13 cellular contexts compared by ENCODE assay signal in genomic region chr14:68969278-68969677, GRCh38. TPM values are rescaled to one million over a fixed set of nuclear protein-coding genes. Genes with fewer than 3 reads are reported as not detected.
DNase-seq lines count a peak whose midpoint lies in the region; ATAC-seq and TF ChIP-seq lines count a peak whose summit lies in the region.
"Had no signal": no experiment of that assay in that cellular context is flagged by ENCODE, and none has a peak within 500 bp of the region (broad histone marks: within the 10 kb centered on the region; RNA-seq: fewer than 3 reads in every experiment).

No MANE protein-coding gene starts in this region.

- H3K9me3 Mint-ChIP-seq in CD8-positive, alpha-beta memory T cell, result no peaks in the 10 kb centered on the region
- H3K9me3 Mint-ChIP-seq in CD14-positive monocyte, result peaks cover 10 to 13% (median 11%) of the 10 kb centered on the region in 7 donors
- H3K9me3 Mint-ChIP-seq in glutamatergic neuron (ENCODE audit: unreplicated experiment), result no peaks in the 10 kb centered on the region

- TF ChIP-seq CTCF in WI38 (IDR thresholded peaks at IDR 0.05; ENCODE audit: low read depth, low read length), result no peak
- TF ChIP-seq CTCF in esophagus muscularis mucosa (IDR thresholded peaks at IDR 0.05), result no peak
- TF ChIP-seq CTCF in CD14-positive monocyte (IDR thresholded peaks at IDR 0.05), result no peak
- TF ChIP-seq CTCF in glutamatergic neuron (IDR thresholded peaks at IDR 0.05; ENCODE audit: partially characterized antibody, unreplicated experiment), result no peak

- peaks cover 44 to 57% (median 53%) of the 10 kb centered on the region in 3 donors for H3K4me1 Mint-ChIP-seq in CD8-positive, alpha-beta memory T cell
- peaks cover 49% of the 10 kb centered on the region for H3K4me1 Mint-ChIP-seq in CD14-positive monocyte
- peaks cover 19% of the 10 kb centered on the region for H3K4me1 Mint-ChIP-seq in glutamatergic neuron (ENCODE audit: low read depth, unreplicated experiment)

- H3K9me3 ChIP-seq in CD8-positive, alpha-beta memory T cell (ENCODE audit: low read length), result no peaks in the 10 kb centered on the region
- H3K9me3 ChIP-seq in esophagus muscularis mucosa, result no peaks in the 10 kb centered on the region

- no peak for DNase-seq in CD8-positive, alpha-beta memory T cell
- DNase-seq in esophagus muscularis mucosa (ENCODE audit: extremely low spot score) (no peak), sciatic nerve (ENCODE audit: low spot score) (no peak), NCI-H510A (lab: John Stamatoyannopoulos, UW) (no peak), CD14-positive monocyte (ENCODE audit: low spot score) (no peak), glutamatergic neuron (no peak)
- DNase-seq: naive B cell; NCI-H1436 treated with DMSO at 0.1 percent for 48 hours; NK-92 treated with Interleukin-12 subunit alpha and Interleukin-12 subunit beta, amount 100 ng/mL, for 24 hours; stimulated activated CD4-positive, alpha-beta T cell treated with anti-CD3 and anti-CD28 coated beads, Interleukin-4, amount 100 ng/mL, for 4 hours had no signal

- TF ChIP-seq POLR2A in esophagus muscularis mucosa (IDR thresholded peaks at IDR 0.05; ENCODE audit: low read depth), result no peak

- peaks cover 0 to 3% (median 0%) of the 10 kb centered on the region in 3 donors for H3K36me3 Mint-ChIP-seq in CD8-positive, alpha-beta memory T cell
- peaks cover 28 to 55% of the 10 kb centered on the region in 2 donors for H3K36me3 Mint-ChIP-seq in CD14-positive monocyte
- H3K36me3 Mint-ChIP-seq in glutamatergic neuron (ENCODE audit: unreplicated experiment), result no peaks in the 10 kb centered on the region
- H3K36me3 Mint-ChIP-seq: naive B cell had no signal

- peaks cover 79% of the 10 kb centered on the region for H3K4me1 ChIP-seq in CD8-positive, alpha-beta memory T cell (ENCODE audit: insufficient read depth, low read length)
- H3K4me1 ChIP-seq in esophagus muscularis mucosa, result peaks cover 81 to 100% (median 100%) of the 10 kb centered on the region in 4 donors

- H3K27me3 Mint-ChIP-seq in CD8-positive, alpha-beta memory T cell, result no peaks in the 10 kb centered on the region
- H3K27me3 Mint-ChIP-seq in CD14-positive monocyte (ENCODE audit: low read depth in 3 of 3), result no peaks in the 10 kb centered on the region
- H3K27me3 Mint-ChIP-seq in glutamatergic neuron (ENCODE audit: unreplicated experiment), result peaks cover 4% of the 10 kb centered on the region

- intact Hi-C loops in esophagus muscularis mucosa (cut with DNase I) (no loop called here), sciatic nerve (cut with DNase I) (no loop called here), CD14-positive monocyte (cut with micrococcal nuclease) (no loop called here)

- POLR2A ChIA-PET in CD8-positive, alpha-beta memory T cell (lab: Charles Lee), result interaction anchor here (0.6 kb wide), 1 partner anchor 791 kb away, joined by 3 read pairs; no protein-coding TSS in a partner anchor

- CTCF ChIA-PET in CD8-positive, alpha-beta memory T cell (lab: Charles Lee), result no interaction called here

- peak overlapping the region in 7 of 8 donors; percentile 51 to 96 (median 93) for H3K27ac Mint-ChIP-seq in CD8-positive, alpha-beta memory T cell
- H3K27ac Mint-ChIP-seq in CD14-positive monocyte (peak overlapping the region in 2 of 7 donors; percentile 17 to 65), glutamatergic neuron (ENCODE audit: unreplicated experiment) (no peak overlapping the region)

- WGBS in esophagus muscularis mucosa, result 24% methylated on average over 7 of the region's 8 CpGs

- H3K27me3 ChIP-seq in CD8-positive, alpha-beta memory T cell (ENCODE audit: insufficient read depth, low read length, poor library complexity, severe bottlenecking), result no peaks in the 10 kb centered on the region
- no peaks in the 10 kb centered on the region for H3K27me3 ChIP-seq in esophagus muscularis mucosa

- ATAC-seq in sciatic nerve, result peak; percentile 31
- ATAC-seq in HG03045 (IDR thresholded peaks at IDR 0.05; ENCODE audit: unreplicated experiment), result no peak

- H3K36me3 ChIP-seq in CD8-positive, alpha-beta memory T cell (ENCODE audit: insufficient read depth, low read length), result no peaks in the 10 kb centered on the region
- peaks cover 0 to 31% (median 21%) of the 10 kb centered on the region in 4 donors for H3K36me3 ChIP-seq in esophagus muscularis mucosa

- peak; percentile 25 for TF ChIP-seq EP300 in esophagus muscularis mucosa (IDR thresholded peaks at IDR 0.05)

- peak overlapping the region; percentile 48 for H3K4me3 ChIP-seq in CD8-positive, alpha-beta memory T cell (ENCODE audit: low read length)
- 0 out of 2 replicates have a peak overlapping the region, but pooled peaks have one; percentile 7 for H3K4me3 ChIP-seq in WI38 (ENCODE audit: low read depth, low read length)
- H3K4me3 ChIP-seq in esophagus muscularis mucosa, result peak overlapping the region; percentile 0 to 22 (median 8)

- H3K4me3 Mint-ChIP-seq in CD8-positive, alpha-beta memory T cell, result peak overlapping the region in 3 of 7 donors; percentile 26 to 63 (median 60)
- H3K4me3 Mint-ChIP-seq in CD14-positive monocyte (no peak overlapping the region), glutamatergic neuron (ENCODE audit: unreplicated experiment) (no peak overlapping the region)
- H3K4me3 Mint-ChIP-seq: naive B cell; T-helper 1 cell treated with Interleukin-12 subunit alpha and Interleukin-12 subunit beta and Interleukin-4 antibody, amounts not matched to agents 30 μg/mL and 1 μg/mL, for 36 hours had no signal

- no peak overlapping the region for H3K27ac ChIP-seq in CD8-positive, alpha-beta memory T cell (ENCODE audit: low read depth, low read length)
- peak overlapping the region; percentile 97 to 100 (median 98) for H3K27ac ChIP-seq in esophagus muscularis mucosa (replicated peaks in 1 of 4)

RNA-seq across cellular contexts. Expression of gene ACTN1, which starts 9.8 kb away (rescaled TPM):
- 10 to 100 TPM; 52.7 to 53.3 TPM for total RNA-seq in CD8-positive, alpha-beta memory T cell
- polyA plus RNA-seq in CD8-positive, alpha-beta memory T cell, result 47.4 TPM
- 1,000 to 10,000 TPM in 3 of 4 donors, 100 to 1,000 TPM in 1; 958 to 2,110 (median 1,439) TPM for total RNA-seq in esophagus muscularis mucosa
- 216 TPM for total RNA-seq in sciatic nerve
- polyA plus RNA-seq in CD14-positive monocyte, result 10 to 100 TPM; 41.4 to 75.0 TPM
- total RNA-seq in glutamatergic neuron (ENCODE audit: unreplicated experiment), result 48.1 TPM
